ENCODE assay signal across 7 cellular contexts in genomic region chr6:3855866-3856265, GRCh38. TPM values are rescaled to one million over a fixed set of nuclear protein-coding genes. Genes with fewer than 3 reads are reported as not detected.
"Had no signal": no experiment of that assay in that cellular context is flagged by ENCODE, and none has a peak within 500 bp of the region (broad histone marks: within the 10 kb centered on the region; RNA-seq: fewer than 3 reads in every experiment).

No MANE protein-coding gene starts in this region.

- H3K4me3 Mint-ChIP-seq: IgD-negative memory B cell had no signal

- H3K27ac ChIP-seq: HL-60 had no signal

- H3K27me3 Mint-ChIP-seq: IgD-negative memory B cell had no signal

- DNase-seq: IMR-90 had no signal

- H3K27ac Mint-ChIP-seq: IgD-negative memory B cell had no signal

- ATAC-seq: HepG2, K562 had no signal

- H3K4me3 ChIP-seq: K562 had no signal

- H3K36me3 Mint-ChIP-seq: IgD-negative memory B cell had no signal

RNA-seq across cellular contexts. Expression of gene FAM50B, which starts 6.7 kb away (rescaled TPM):
- total RNA-seq: HepG2, HT-29, HT1080 had no signal
